ENCODE assay signal across 25 cellular contexts in genomic region chr10:8273749-8274148, GRCh38.
DNase-seq lines count a peak whose midpoint lies in the region; ATAC-seq and TF ChIP-seq lines count a peak whose summit lies in the region.
"Had no signal": no experiment of that assay in that cellular context is flagged by ENCODE, and none has a peak within 500 bp of the region (broad histone marks: within the 10 kb centered on the region; RNA-seq: fewer than 3 reads in every experiment).

No MANE protein-coding gene starts in this region.

- H3K4me3 ChIP-seq in fibroblast of pulmonary artery (replicated peaks; ENCODE audit: low read depth, low read length): no peak overlapping the region
- H3K4me3 ChIP-seq in suprapubic skin: no peak overlapping the region
- no peak overlapping the region for H3K4me3 ChIP-seq in lower lobe of right lung
- H3K4me3 ChIP-seq: BLaER1, GM12878 had no signal

- H3K9me3 ChIP-seq in T-helper 17 cell (ENCODE audit: control insufficient read depth, low read length, poor library complexity, severe bottlenecking): no peaks in the 10 kb centered on the region
- H3K9me3 ChIP-seq in suprapubic skin: no peaks in the 10 kb centered on the region
- H3K9me3 ChIP-seq in lower lobe of right lung: no peaks in the 10 kb centered on the region
- H3K9me3 ChIP-seq: BLaER1 had no signal

- DNase-seq in NCI-H226 (peak; percentile 52), T-helper 17 cell (no peak), fibroblast of pulmonary artery (ENCODE audit: low read depth) (peak; percentile 27), suprapubic skin (ENCODE audit: low spot score in 2 of 2) (no peak), SIG-M5 (lab: John Stamatoyannopoulos, UW) (no peak), lower lobe of right lung (no peak), HuH-7.5 (ENCODE audit: low spot score) (no peak)
- DNase-seq: ACHN; CD4-positive, alpha-beta T cell; COR-L47; DMS 273 treated with DMSO at 0.1 percent for 48 hours; DMS79 treated with DMSO at 0.1 percent for 48 hours; H7; HFFc6; KG1; NCI-H1105; NCI-H146; NCI-H2029; NCI-H2171; NCI-H524 treated with DMSO at 0.1 percent for 48 hours; NCI-H82; SHP77 had no signal

- ATAC-seq in T-helper 17 cell (no peak), lower lobe of right lung (no peak)
- ATAC-seq: GM12878 had no signal

- no peak for TF ChIP-seq POLR2A in suprapubic skin (IDR thresholded peaks at IDR 0.05)

- H3K27me3 ChIP-seq in suprapubic skin: no peaks in the 10 kb centered on the region
- H3K27me3 ChIP-seq in lower lobe of right lung (ENCODE audit: low read depth): no peaks in the 10 kb centered on the region
- H3K27me3 ChIP-seq: BLaER1 had no signal

- peaks cover 3% of the 10 kb centered on the region for H3K4me1 Mint-ChIP-seq in T-helper 17 cell

- H3K27ac Mint-ChIP-seq in T-helper 17 cell: peak overlapping the region; percentile 19
- H3K27ac Mint-ChIP-seq: CD4-positive, alpha-beta T cell; HFFc6 had no signal

- no peak for TF ChIP-seq EP300 in suprapubic skin (IDR thresholded peaks at IDR 0.05)

- WGBS in suprapubic skin: 29% methylated on average over 2 of the region's 2 CpGs

- H3K36me3 Mint-ChIP-seq in T-helper 17 cell (ENCODE audit: low read depth): no peaks in the 10 kb centered on the region

- no peaks in the 10 kb centered on the region for H3K36me3 ChIP-seq in suprapubic skin
- H3K36me3 ChIP-seq in lower lobe of right lung: no peaks in the 10 kb centered on the region
- H3K36me3 ChIP-seq: BLaER1 had no signal

- TF ChIP-seq CTCF in fibroblast of pulmonary artery (IDR thresholded peaks at IDR 0.05; ENCODE audit: low read length, missing control alignments): no peak
- TF ChIP-seq CTCF in suprapubic skin (IDR thresholded peaks at IDR 0.05): no peak
- no peak for TF ChIP-seq CTCF in lower lobe of right lung (IDR thresholded peaks at IDR 0.05)

- intact Hi-C loops in lower lobe of right lung (cut with DNase I): no loop called here

- H3K27ac ChIP-seq in suprapubic skin (peak overlapping the region; percentile 37), lower lobe of right lung (no peak overlapping the region)
- H3K27ac ChIP-seq: BLaER1, HL-60 had no signal

- H3K27me3 Mint-ChIP-seq in T-helper 17 cell: no peaks in the 10 kb centered on the region
- H3K27me3 Mint-ChIP-seq: CD4-positive, alpha-beta T cell had no signal

- H3K4me3 Mint-ChIP-seq in T-helper 17 cell: no peak overlapping the region
- H3K4me3 Mint-ChIP-seq: CD4-positive, alpha-beta T cell; HFFc6 had no signal

- H3K4me1 ChIP-seq in suprapubic skin: peaks cover 4% of the 10 kb centered on the region
- no peaks in the 10 kb centered on the region for H3K4me1 ChIP-seq in lower lobe of right lung
- H3K4me1 ChIP-seq: BLaER1 had no signal

Comparison
In these comparisons a context has a peak if more than half of its experiments do, and no peak if none do; other contexts are left out.
1. DNase-seq: peak in NCI-H226 (single experiment) and fibroblast of pulmonary artery (single experiment); none in T-helper 17 cell (0 of 3), suprapubic skin (0 of 2), SIG-M5 (single experiment), lower lobe of right lung (single experiment) and HuH-7.5 (single experiment).